11 cellular contexts compared by ENCODE assay signal in the genomic region with DNA sequence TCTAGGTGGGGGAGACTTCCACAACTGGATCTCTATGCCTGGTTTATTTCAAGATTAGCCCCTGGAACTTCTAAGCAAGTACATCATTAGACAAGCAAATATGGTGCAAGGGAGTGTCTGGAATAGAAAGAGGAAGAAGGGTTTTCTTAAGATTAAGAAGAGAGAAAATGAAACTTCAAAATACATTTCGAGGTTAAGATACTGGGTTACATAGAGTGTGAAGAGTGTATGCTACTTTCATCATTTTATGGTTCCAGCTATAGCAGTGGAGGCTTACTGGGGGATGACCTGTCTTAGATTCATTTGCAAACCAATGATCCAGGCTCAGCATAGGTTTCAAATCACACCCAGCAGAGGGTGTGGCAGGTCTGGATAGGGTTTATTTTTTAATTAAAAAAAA.
DNase-seq lines count a peak whose midpoint lies in the region; ATAC-seq, FAIRE-seq and TF ChIP-seq lines count a peak whose summit lies in the region.
"Had no signal": no experiment of that assay in that cellular context is flagged by ENCODE, and none has a peak within 500 bp of the region (broad histone marks: within the 10 kb centered on the region; RNA-seq: fewer than 3 reads in every experiment).

No MANE protein-coding gene starts in this region.

- H3K4me3 ChIP-seq in Karpas-422 (ENCODE audit: low read length) (no peak overlapping the region), H7 (ENCODE audit: insufficient read depth, low read depth, low read length) (no peak overlapping the region), hepatocyte (no peak overlapping the region)

- H3K27me3 ChIP-seq in Karpas-422 (ENCODE audit: low read length) (no peaks in the 10 kb centered on the region; the same call in 1 of the 2 replicates), H7 (ENCODE audit: control insufficient read depth, insufficient read depth, low read length) (no peaks in the 10 kb centered on the region), hepatocyte (no peaks in the 10 kb centered on the region)

- 80% methylated on average over 1 of the region's 1 CpG for WGBS in hepatocyte (ENCODE audit: low lambda C conversion rate, missing lambda C conversion rate)

- H3K4me1 ChIP-seq in Karpas-422 (ENCODE audit: low read length) (peaks cover 23% of the 10 kb centered on the region), hepatocyte (ENCODE audit: insufficient read depth) (no peaks in the 10 kb centered on the region)

- ATAC-seq in GM19467 (IDR thresholded peaks at IDR 0.05; ENCODE audit: unreplicated experiment): peak; percentile 90
- peak; percentile 98 for ATAC-seq in HG02938 (IDR thresholded peaks at IDR 0.05; ENCODE audit: unreplicated experiment)
- ATAC-seq in sciatic nerve: no peak

- peak; percentile 22 for DNase-seq in GM18507 (ENCODE audit: extremely low spot score, insufficient read length, low read depth)
- peak; percentile 70 for DNase-seq in Karpas-422
- DNase-seq in sciatic nerve (ENCODE audit: low spot score): no peak
- no peak for DNase-seq in H7
- no peak for DNase-seq in stimulated activated CD4-positive, alpha-beta T cell treated with anti-CD3 and anti-CD28 coated beads, Interleukin-4, amount 100 ng/mL, for 1 hour
- no peak for DNase-seq in hepatocyte (ENCODE audit: low spot score)
- DNase-seq: activated B cell treated with CpG ODN at 0.5 μM for 24 hours; activated naive CD4-positive, alpha-beta T cell; NCI-H187 had no signal

- FAIRE-seq in GM18507 (lab: Jason Lieb, UNC): peak; percentile 91

- no peak for TF ChIP-seq CTCF in hepatocyte (IDR thresholded peaks at IDR 0.05; ENCODE audit: poor library complexity)

- 0 out of 2 replicates have a peak, but pooled peaks cover 7% of the 10 kb centered on the region for H3K9me3 ChIP-seq in Karpas-422 (ENCODE audit: low read length)
- H3K9me3 ChIP-seq in hepatocyte (ENCODE audit: low read depth): no peaks in the 10 kb centered on the region

- no peaks in the 10 kb centered on the region for H3K9me2 ChIP-seq in Karpas-422 (replicated peaks; ENCODE audit: insufficient read depth, low read length)
- H3K9me2 ChIP-seq in hepatocyte (replicated peaks; ENCODE audit: insufficient read depth): no peaks in the 10 kb centered on the region

- no peak overlapping the region for H3K27ac ChIP-seq in Karpas-422 (ENCODE audit: low read length)
- H3K27ac ChIP-seq in hepatocyte: no peak overlapping the region

- H3K4me2 ChIP-seq in Karpas-422 (ENCODE audit: low read depth, low read length, poor library complexity, severe bottlenecking): peak overlapping the region; percentile 3
- H3K4me2 ChIP-seq in hepatocyte: no peak overlapping the region

- no peak overlapping the region for H2AFZ ChIP-seq in Karpas-422 (ENCODE audit: low read length)
- no peak overlapping the region for H2AFZ ChIP-seq in hepatocyte

- H3K79me2 ChIP-seq in Karpas-422 (ENCODE audit: low read length): no peaks in the 10 kb centered on the region
- no peaks in the 10 kb centered on the region for H3K79me2 ChIP-seq in hepatocyte

- H3K9ac ChIP-seq in Karpas-422 (ENCODE audit: low read length): no peak overlapping the region

- intact Hi-C loops in sciatic nerve (cut with DNase I): no loop called here

- H4K20me1 ChIP-seq in Karpas-422 (ENCODE audit: insufficient read depth, low read depth, low read length): no peaks in the 10 kb centered on the region
- no peaks in the 10 kb centered on the region for H4K20me1 ChIP-seq in hepatocyte (ENCODE audit: insufficient read depth, poor library complexity, severe bottlenecking)

- H3K36me3 ChIP-seq in Karpas-422 (ENCODE audit: insufficient read depth, low read length): no peaks in the 10 kb centered on the region
- no peaks in the 10 kb centered on the region for H3K36me3 ChIP-seq in H7 (replicated peaks; ENCODE audit: control insufficient read depth, insufficient read depth, low read length)
- H3K36me3 ChIP-seq in hepatocyte (replicated peaks; ENCODE audit: insufficient read depth, low read depth): no peaks in the 10 kb centered on the region

Comparison
In these comparisons a context has a peak if more than half of its experiments do, and no peak if none do; other contexts are left out.
1. DNase-seq: peak in GM18507 (single experiment) and Karpas-422 (single experiment); none in sciatic nerve (single experiment), H7 (single experiment), stimulated activated CD4-positive, alpha-beta T cell treated with anti-CD3 and anti-CD28 coated beads, Interleukin-4, amount 100 ng/mL, for 1 hour (single experiment) and hepatocyte (single experiment).